In genomic region chr17:13520899-13521572, GRCh38 we compare ENCODE assay signal across 18 cellular contexts.
DNase-seq lines count a peak whose midpoint lies in the region; ATAC-seq, FAIRE-seq and TF ChIP-seq lines count a peak whose summit lies in the region.
"Had no signal": no experiment of that assay in that cellular context is flagged by ENCODE, and none has a peak within 500 bp of the region (broad histone marks: within the 10 kb centered on the region; RNA-seq: fewer than 3 reads in every experiment).

No MANE protein-coding gene starts in this region.

- no peak for TF ChIP-seq RAD21 in K562 (CRISPR knock-in tag; conservative IDR thresholded peaks at IDR 0.05 in 1 of 2, IDR thresholded peaks at IDR 0.05 in 1 of 2)

- H3K36me3 Mint-ChIP-seq in naive thymus-derived CD8-positive, alpha-beta T cell, result no peaks in the 10 kb centered on the region
- no peaks in the 10 kb centered on the region for H3K36me3 Mint-ChIP-seq in naive thymus-derived CD4-positive, alpha-beta T cell
- H3K36me3 Mint-ChIP-seq: CD4-positive, alpha-beta memory T cell had no signal

- no TSS peak for BruUV-seq in K562 (replicated peaks; lab: Mats Ljungman, UMichigan)

- H2BK12ac ChIP-seq in mesenchymal stem cell (ENCODE audit: low read length in 2 of 2), result no peak overlapping the region

- no peak for FAIRE-seq in K562 (lab: Jason Lieb, UNC)
- FAIRE-seq: G401.6 had no signal

- peaks cover 0 to 2% (median 0%) of the 10 kb centered on the region in 9 donors for H3K9me3 Mint-ChIP-seq in naive thymus-derived CD8-positive, alpha-beta T cell
- peaks cover 0 to 3% (median 0%) of the 10 kb centered on the region in 11 donors for H3K9me3 Mint-ChIP-seq in naive thymus-derived CD4-positive, alpha-beta T cell
- no peaks in the 10 kb centered on the region for H3K9me3 Mint-ChIP-seq in stimulated activated naive CD8-positive, alpha-beta T cell treated with anti-CD3 and anti-CD28 coated beads, Interleukin-15, amount 100 ng/mL, for 72 hours
- H3K9me3 Mint-ChIP-seq: activated CD4-positive, alpha-beta T cell treated with anti-CD3 and anti-CD28 coated beads, Interleukin-2, amount 10 ng/mL, durations not matched to agents 7 days and 5 days; activated T-cell treated with anti-CD3 and anti-CD28 coated beads, Interleukin-2, amount 50 U/mL, for 72 hours; CD4-positive, alpha-beta memory T cell had no signal

- H3K27ac Mint-ChIP-seq in naive thymus-derived CD8-positive, alpha-beta T cell, result no peak overlapping the region
- no peak overlapping the region for H3K27ac Mint-ChIP-seq in naive thymus-derived CD4-positive, alpha-beta T cell
- H3K27ac Mint-ChIP-seq in stimulated activated naive CD8-positive, alpha-beta T cell treated with anti-CD3 and anti-CD28 coated beads, Interleukin-15, amount 100 ng/mL, for 72 hours, result no peak overlapping the region
- H3K27ac Mint-ChIP-seq: activated CD4-positive, alpha-beta T cell treated with anti-CD3 and anti-CD28 coated beads, Interleukin-2, amount 10 ng/mL, durations not matched to agents 7 days and 5 days; activated T-cell treated with anti-CD3 and anti-CD28 coated beads, Interleukin-2, amount 50 U/mL, for 72 hours; CD4-positive, alpha-beta memory T cell had no signal

- TF ChIP-seq CTCF in AG10803 (conservative IDR thresholded peaks at IDR 0.05; ENCODE audit: low read length) (no peak), K562 (IDR thresholded peaks at IDR 0.05 in 2 of 3, conservative IDR thresholded peaks at IDR 0.05 in 1 of 3; ENCODE audit: insufficient read depth in 2 of 3, low read depth in 1 of 3, low read length in 3 of 3) (no peak)

- no peaks in the 10 kb centered on the region for H3K4me1 Mint-ChIP-seq in naive thymus-derived CD8-positive, alpha-beta T cell
- no peaks in the 10 kb centered on the region for H3K4me1 Mint-ChIP-seq in naive thymus-derived CD4-positive, alpha-beta T cell
- H3K4me1 Mint-ChIP-seq in stimulated activated naive CD8-positive, alpha-beta T cell treated with anti-CD3 and anti-CD28 coated beads, Interleukin-15, amount 100 ng/mL, for 72 hours, result no peaks in the 10 kb centered on the region
- H3K4me1 Mint-ChIP-seq: activated CD4-positive, alpha-beta T cell treated with anti-CD3 and anti-CD28 coated beads, Interleukin-2, amount 10 ng/mL, durations not matched to agents 7 days and 5 days; CD4-positive, alpha-beta memory T cell had no signal

- in situ Hi-C loops in K562 (cut with MboI), result no loop called here

- no peak overlapping the region for H2BK120ac ChIP-seq in mesenchymal stem cell (ENCODE audit: low read depth, low read length)

- H2BK5ac ChIP-seq in mesenchymal stem cell (ENCODE audit: low read depth, low read length, poor library complexity, severe bottlenecking), result no peak overlapping the region

- no peaks in the 10 kb centered on the region for H4K20me1 ChIP-seq in K562 (replicated peaks; ENCODE audit: control insufficient read depth, insufficient read depth, low read length)

- intact Hi-C loops in K562 (cut with micrococcal nuclease), result loop anchor here (1.0 kb wide), 1 partner anchor 37 kb away; no protein-coding TSS in a partner anchor
- intact Hi-C loops in naive thymus-derived CD4-positive, alpha-beta T cell (cut with micrococcal nuclease), result no loop called here

- H3K23ac ChIP-seq in mesenchymal stem cell (ENCODE audit: low read length in 2 of 2), result no peak overlapping the region

- peaks cover 8 to 25% of the 10 kb centered on the region in 2 experiments for H3K4me1 ChIP-seq in K562 (replicated peaks in 1 of 2; ENCODE audit: control insufficient read depth in 2 of 2, insufficient read depth in 2 of 2, low read length in 2 of 2)
- no peaks in the 10 kb centered on the region for H3K4me1 ChIP-seq in mesenchymal stem cell (ENCODE audit: control insufficient read depth, insufficient read depth, low read depth, low read length)
- no peaks in the 10 kb centered on the region for H3K4me1 ChIP-seq in naive thymus-derived CD4-positive, alpha-beta T cell (ENCODE audit: control insufficient read depth in 2 of 2, insufficient read depth in 2 of 2, low read length in 2 of 2)
- H3K4me1 ChIP-seq: upper lobe of left lung had no signal

- H3K4me2 ChIP-seq in K562 (ENCODE audit: insufficient read depth, low read length) (peak overlapping the region; percentile 61), mesenchymal stem cell (ENCODE audit: low read length, poor library complexity, severe bottlenecking) (no peak overlapping the region)

- no peak overlapping the region for H2BK15ac ChIP-seq in mesenchymal stem cell (ENCODE audit: low read depth, poor library complexity, severe bottlenecking)

- CTCF ChIA-PET in K562 (lab: Yijun Ruan, JAX; ENCODE audit: low intra/inter-chr PET ratio), result no interaction called here
- CTCF ChIA-PET in naive thymus-derived CD4-positive, alpha-beta T cell (lab: Charles Lee), result no interaction called here

- no peak for TF ChIP-seq POLR2A in K562 (conservative IDR thresholded peaks at IDR 0.05)

- POLR2A ChIA-PET in K562 (lab: Yijun Ruan, JAX), result no interaction called here
- POLR2A ChIA-PET in naive thymus-derived CD8-positive, alpha-beta T cell (lab: Charles Lee), result no interaction called here
- POLR2A ChIA-PET in naive thymus-derived CD4-positive, alpha-beta T cell (lab: Charles Lee), result no interaction called here

- no peak overlapping the region for H3K4me3 ChIP-seq in AG10803 (ENCODE audit: low read length)
- no peak overlapping the region for H3K4me3 ChIP-seq in K562
- peak overlapping the region in 1 of 2 experiments; percentile 25 for H3K4me3 ChIP-seq in mesenchymal stem cell (ENCODE audit: insufficient read depth in 1 of 2, low read depth in 1 of 2, low read length in 2 of 2)
- H3K4me3 ChIP-seq in naive thymus-derived CD4-positive, alpha-beta T cell (ENCODE audit: low read length), result no peak overlapping the region
- H3K4me3 ChIP-seq: upper lobe of left lung had no signal

- H3K9me3 ChIP-seq in K562 (replicated peaks; ENCODE audit: control insufficient read depth, insufficient read depth, low read depth, low read length), result peaks cover 7% of the 10 kb centered on the region
- peaks cover 5% of the 10 kb centered on the region for H3K9me3 ChIP-seq in mesenchymal stem cell (ENCODE audit: control insufficient read depth, low read length)
- no peaks in the 10 kb centered on the region for H3K9me3 ChIP-seq in naive thymus-derived CD4-positive, alpha-beta T cell (ENCODE audit: control insufficient read depth in 2 of 3, low read length in 3 of 3)
- H3K9me3 ChIP-seq: upper lobe of left lung had no signal

- no peak overlapping the region for H3K18ac ChIP-seq in mesenchymal stem cell (ENCODE audit: low read depth in 1 of 2, low read length in 2 of 2)

- H3K27ac ChIP-seq in K562 (ENCODE audit: extremely low read depth, low read depth, low read length) (peak overlapping the region; percentile 77), mesenchymal stem cell (ENCODE audit: low read length, poor library complexity, severe bottlenecking) (no peak overlapping the region)
- no peak overlapping the region for H3K27ac ChIP-seq in naive thymus-derived CD4-positive, alpha-beta T cell (ENCODE audit: low read depth, low read length)
- H3K27ac ChIP-seq: upper lobe of left lung had no signal

- no peak overlapping the region for H4K8ac ChIP-seq in mesenchymal stem cell (ENCODE audit: low read length)

- peaks cover 29% of the 10 kb centered on the region; the same call in 2 of the 3 replicates for H3K79me2 ChIP-seq in K562 (ENCODE audit: control insufficient read depth, insufficient read depth, low read length)

- H3K27me3 Mint-ChIP-seq in naive thymus-derived CD8-positive, alpha-beta T cell, result peaks cover 0 to 3% (median under 1%) of the 10 kb centered on the region in 5 donors
- H3K27me3 Mint-ChIP-seq in naive thymus-derived CD4-positive, alpha-beta T cell, result peaks cover 0 to 15% (median under 1%) of the 10 kb centered on the region in 5 donors
- no peaks in the 10 kb centered on the region for H3K27me3 Mint-ChIP-seq in stimulated activated naive CD8-positive, alpha-beta T cell treated with anti-CD3 and anti-CD28 coated beads, Interleukin-15, amount 100 ng/mL, for 72 hours

- H3K79me1 ChIP-seq in mesenchymal stem cell (replicated peaks; ENCODE audit: low read length, poor library complexity, severe bottlenecking), result no peaks in the 10 kb centered on the region

- no peak overlapping the region for H2AK5ac ChIP-seq in mesenchymal stem cell (ENCODE audit: low read length, severe bottlenecking)

- no peak overlapping the region for H3K4me3 Mint-ChIP-seq in naive thymus-derived CD8-positive, alpha-beta T cell
- H3K4me3 Mint-ChIP-seq in naive thymus-derived CD4-positive, alpha-beta T cell, result no peak overlapping the region
- no peak overlapping the region for H3K4me3 Mint-ChIP-seq in stimulated activated naive CD8-positive, alpha-beta T cell treated with anti-CD3 and anti-CD28 coated beads, Interleukin-15, amount 100 ng/mL, for 72 hours
- H3K4me3 Mint-ChIP-seq: activated CD4-positive, alpha-beta T cell treated with anti-CD3 and anti-CD28 coated beads, Interleukin-2, amount 10 ng/mL, durations not matched to agents 7 days and 5 days; activated T-cell treated with anti-CD3 and anti-CD28 coated beads, Interleukin-2, amount 50 U/mL, for 72 hours; CD4-positive, alpha-beta memory T cell had no signal

- no peak overlapping the region for H3K4ac ChIP-seq in mesenchymal stem cell (ENCODE audit: low read depth in 1 of 2, low read length in 2 of 2)

- no peak for TF ChIP-seq EP300 in K562 (IDR thresholded peaks at IDR 0.05; ENCODE audit: low read length)

- 47% methylated on average over 6 of the region's 6 CpGs for WGBS in K562 (ENCODE audit: insufficient coverage, low coverage, missing lambda C conversion rate)
- 94% methylated on average over 6 of the region's 6 CpGs for WGBS in mesenchymal stem cell

- ATAC-seq in HG02852 (IDR thresholded peaks at IDR 0.05; ENCODE audit: unreplicated experiment) (peak; percentile 50), K562 (peak; percentile 36)
- ATAC-seq in naive thymus-derived CD8-positive, alpha-beta T cell, result no peak
- ATAC-seq in naive thymus-derived CD4-positive, alpha-beta T cell, result no peak
- no peak for ATAC-seq in stimulated activated naive CD8-positive, alpha-beta T cell treated with anti-CD3 and anti-CD28 coated beads, Interleukin-15, amount 100 ng/mL, for 72 hours
- ATAC-seq: activated T-cell treated with anti-CD3 and anti-CD28 coated beads, Interleukin-2, amount 50 U/mL, for 72 hours had no signal

- H2AFZ ChIP-seq in K562 (ENCODE audit: low read depth, low read length) (peak overlapping the region; percentile 60; the same call in 1 of the 2 replicates), mesenchymal stem cell (ENCODE audit: low read depth, low read length) (no peak overlapping the region)

- DNase-seq in AG10803 (ENCODE audit: low read depth) (peak; percentile 97), K562 (ENCODE audit: extremely low read depth in 1 of 4, low spot score in 3 of 4) (no peak), mesenchymal stem cell (no peak), HPDE6-E6E7 (ENCODE audit: extremely low spot score) (no peak)
- no peak for DNase-seq in naive thymus-derived CD8-positive, alpha-beta T cell
- no peak for DNase-seq in naive thymus-derived CD4-positive, alpha-beta T cell
- no peak for DNase-seq in stimulated activated naive CD8-positive, alpha-beta T cell treated with anti-CD3 and anti-CD28 coated beads, Interleukin-15, amount 100 ng/mL, for 72 hours
- DNase-seq: activated CD4-positive, alpha-beta T cell treated with anti-CD3 and anti-CD28 coated beads, Interleukin-2, amount 10 ng/mL, durations not matched to agents 7 days and 5 days; activated T-cell treated with anti-CD3 and anti-CD28 coated beads, Interleukin-2, amount 50 U/mL, for 72 hours; CD4-positive, alpha-beta memory T cell; NCI-H1105; NCI-H2227 treated with DMSO at 0.1 percent for 48 hours; retina; stimulated activated CD4-positive, alpha-beta T cell treated with anti-CD3 and anti-CD28 coated beads, Interleukin-2, amount 100 ng/mL, for 48 hours; T-helper 1 cell; upper lobe of left lung had no signal

- H3K9me1 ChIP-seq in K562 (ENCODE audit: control insufficient read depth, insufficient read depth, low read length), result no peaks in the 10 kb centered on the region

- H4K91ac ChIP-seq in mesenchymal stem cell (ENCODE audit: low read length), result no peak overlapping the region

- H3K36me3 ChIP-seq in K562 (ENCODE audit: control insufficient read depth, insufficient read depth, low read length), result peaks cover 8% of the 10 kb centered on the region; the same call in 2 of the 3 replicates
- no peaks in the 10 kb centered on the region for H3K36me3 ChIP-seq in mesenchymal stem cell (ENCODE audit: control insufficient read depth in 1 of 2, insufficient read depth in 2 of 2, low read depth in 1 of 2, low read length in 2 of 2)
- H3K36me3 ChIP-seq in naive thymus-derived CD4-positive, alpha-beta T cell (ENCODE audit: control insufficient read depth in 2 of 3, insufficient read depth in 3 of 3, low read length in 3 of 3), result no peaks in the 10 kb centered on the region
- H3K36me3 ChIP-seq: upper lobe of left lung had no signal

- H3K9ac ChIP-seq in K562 (ENCODE audit: insufficient read depth in 1 of 2, low read depth in 2 of 2, low read length in 2 of 2) (peak overlapping the region in 1 of 2 experiments; percentile 60; a peak in 2 of 4 replicates), mesenchymal stem cell (ENCODE audit: low read length) (peak overlapping the region; percentile 26)

- no peak overlapping the region for H3K14ac ChIP-seq in mesenchymal stem cell (ENCODE audit: low read length in 2 of 2)

- H3K27me3 ChIP-seq in K562 (ENCODE audit: control insufficient read depth in 2 of 2, insufficient read depth in 2 of 2, low read length in 2 of 2), result no peaks in the 10 kb centered on the region
- H3K27me3 ChIP-seq in mesenchymal stem cell (ENCODE audit: control insufficient read depth in 1 of 2, insufficient read depth in 1 of 2, low read length in 2 of 2), result no peaks in the 10 kb centered on the region
- H3K27me3 ChIP-seq in naive thymus-derived CD4-positive, alpha-beta T cell (ENCODE audit: control insufficient read depth in 2 of 2, insufficient read depth in 2 of 2, low read length in 2 of 2), result no peaks in the 10 kb centered on the region
- H3K27me3 ChIP-seq: upper lobe of left lung had no signal

Comparison
In these comparisons a context has a peak if more than half of its experiments do, and no peak if none do; other contexts are left out.
1. ATAC-seq: peak in HG02852 (single experiment) and K562 (single experiment); none in naive thymus-derived CD8-positive, alpha-beta T cell (0 of 2), naive thymus-derived CD4-positive, alpha-beta T cell (single experiment) and stimulated activated naive CD8-positive, alpha-beta T cell treated with anti-CD3 and anti-CD28 coated beads, Interleukin-15, amount 100 ng/mL, for 72 hours (single experiment).